In genomic region chr22:39718921-39719320, GRCh38 we compare ENCODE assay signal across 16 cellular contexts.
"Had no signal": no experiment of that assay in that cellular context is flagged by ENCODE, and none has a peak within 500 bp of the region (broad histone marks: within the 10 kb centered on the region; RNA-seq: fewer than 3 reads in every experiment).

No MANE protein-coding gene starts in this region.

- H3K27me3 ChIP-seq: hepatocyte had no signal

- H3K9me3 Mint-ChIP-seq: memory B cell, naive B cell, nephron had no signal

- H3K4me1 ChIP-seq: foreskin keratinocyte, left ventricle myocardium inferior, lower lobe of right lung, sigmoid colon had no signal

- H3K79me2 ChIP-seq: hepatocyte had no signal

- H3K4me3 ChIP-seq: hepatocyte, left ventricle myocardium inferior, lower lobe of right lung, sigmoid colon, skin epidermis had no signal

- H3K9me3 ChIP-seq: left ventricle myocardium inferior, lower lobe of right lung, neutrophil, sigmoid colon had no signal

- H3K36me3 Mint-ChIP-seq: naive B cell had no signal

- DNase-seq: effector memory CD4-positive, alpha-beta T cell; foreskin keratinocyte; kidney; left cardiac atrium; left ventricle myocardium inferior; lower lobe of right lung; naive B cell; sigmoid colon; stimulated activated CD4-positive, alpha-beta T cell treated with anti-CD3 and anti-CD28 coated beads, Interleukin-12 subunit alpha, Interleukin-12 subunit beta, amount 100 ng/mL, for 4 hours; stimulated activated naive CD4-positive, alpha-beta T cell treated with Interleukin-2 at 50 U/mL for 16 hours; trophoblast cell had no signal

- H3K27ac ChIP-seq: foreskin keratinocyte, hepatocyte, left ventricle myocardium inferior, lower lobe of right lung, neutrophil, sigmoid colon had no signal

- H3K27ac Mint-ChIP-seq: memory B cell, nephron had no signal

- H2AFZ ChIP-seq: hepatocyte had no signal

- H3K36me3 ChIP-seq: left ventricle myocardium inferior, lower lobe of right lung, neutrophil, sigmoid colon had no signal

- H3K4me3 Mint-ChIP-seq: memory B cell, nephron had no signal

- ATAC-seq: foreskin keratinocyte, left cardiac atrium, lower lobe of right lung had no signal

- H3K4me2 ChIP-seq: hepatocyte had no signal
